14 cellular contexts compared by ENCODE assay signal in genomic region chr9:107866912-107867311, GRCh38.
A peak's percentile ranks its signal among the peaks of the same experiment; 100 is the strongest.
DNase-seq lines count a peak whose midpoint lies in the region; ATAC-seq and TF ChIP-seq lines count a peak whose summit lies in the region.
"Had no signal": no experiment of that assay in that cellular context is flagged by ENCODE, and none has a peak within 500 bp of the region (broad histone marks: within the 10 kb centered on the region; RNA-seq: fewer than 3 reads in every experiment).

No MANE protein-coding gene starts in this region.

- ATAC-seq in HG02571 (IDR thresholded peaks at IDR 0.05; ENCODE audit: unreplicated experiment) = no peak
- no peak for ATAC-seq in GM18861 (IDR thresholded peaks at IDR 0.05; ENCODE audit: unreplicated experiment)
- ATAC-seq in HG03354 (IDR thresholded peaks at IDR 0.05; ENCODE audit: poor library complexity, severe bottlenecking, unreplicated experiment) = no peak
- ATAC-seq: body of pancreas had no signal

- DNase-seq in GM03348 (ENCODE audit: low spot score) = peak; percentile 47
- DNase-seq in RPMI7951 (ENCODE audit: low read depth) = peak; percentile 31
- DNase-seq in fibroblast of the aortic adventitia (ENCODE audit: low read depth) = peak; percentile 54
- DNase-seq in skeletal muscle cell (ENCODE audit: low read depth) = peak; percentile 32
- DNase-seq in ovary = no peak
- DNase-seq: activated effector memory CD4-positive, alpha-beta T cell treated with anti-CD3 and anti-CD28 coated beads, Interleukin-2, amount 50 U/mL, for 16 hours; NCI-H2081 treated with DMSO at 0.1 percent for 48 hours; retina; SHP77; stimulated activated CD4-positive, alpha-beta T cell treated with anti-CD3 and anti-CD28 coated beads, Interleukin-4, amount 100 ng/mL, for 24 hours had no signal

- no peaks in the 10 kb centered on the region for H3K9me3 ChIP-seq in ovary
- H3K9me3 ChIP-seq: body of pancreas had no signal

- no peak for TF ChIP-seq POLR2A in ovary (IDR thresholded peaks at IDR 0.05)

- TF ChIP-seq CTCF in fibroblast of the aortic adventitia (IDR thresholded peaks at IDR 0.05; ENCODE audit: insufficient read depth, low read length) (no peak), ovary (IDR thresholded peaks at IDR 0.05) (no peak)

- H3K36me3 ChIP-seq in ovary = no peaks in the 10 kb centered on the region

- intact Hi-C loops in ovary (cut with DNase I) = no loop called here

- H3K4me3 ChIP-seq in fibroblast of the aortic adventitia (ENCODE audit: low read depth, low read length) = no peak overlapping the region
- H3K4me3 ChIP-seq in skeletal muscle cell (ENCODE audit: low read depth, low read length) = no peak overlapping the region
- H3K4me3 ChIP-seq in ovary = no peak overlapping the region
- H3K4me3 ChIP-seq: body of pancreas had no signal

- no peak for TF ChIP-seq EP300 in ovary (IDR thresholded peaks at IDR 0.05)

- no peak overlapping the region for H3K27ac ChIP-seq in ovary
- H3K27ac ChIP-seq: body of pancreas had no signal

- no peaks in the 10 kb centered on the region for H3K4me1 ChIP-seq in ovary (ENCODE audit: insufficient read depth)
- H3K4me1 ChIP-seq: body of pancreas had no signal

- no peaks in the 10 kb centered on the region for H3K27me3 ChIP-seq in ovary
- H3K27me3 ChIP-seq: body of pancreas had no signal

Comparison
In these comparisons a context has a peak if more than half of its experiments do, and no peak if none do; other contexts are left out.
1. DNase-seq: peak in GM03348 (single experiment), RPMI7951 (single experiment), fibroblast of the aortic adventitia (single experiment) and skeletal muscle cell (single experiment); none in ovary (0 of 5).